Comparison of ENCODE assay signal across 9 cellular contexts in the genomic region with DNA sequence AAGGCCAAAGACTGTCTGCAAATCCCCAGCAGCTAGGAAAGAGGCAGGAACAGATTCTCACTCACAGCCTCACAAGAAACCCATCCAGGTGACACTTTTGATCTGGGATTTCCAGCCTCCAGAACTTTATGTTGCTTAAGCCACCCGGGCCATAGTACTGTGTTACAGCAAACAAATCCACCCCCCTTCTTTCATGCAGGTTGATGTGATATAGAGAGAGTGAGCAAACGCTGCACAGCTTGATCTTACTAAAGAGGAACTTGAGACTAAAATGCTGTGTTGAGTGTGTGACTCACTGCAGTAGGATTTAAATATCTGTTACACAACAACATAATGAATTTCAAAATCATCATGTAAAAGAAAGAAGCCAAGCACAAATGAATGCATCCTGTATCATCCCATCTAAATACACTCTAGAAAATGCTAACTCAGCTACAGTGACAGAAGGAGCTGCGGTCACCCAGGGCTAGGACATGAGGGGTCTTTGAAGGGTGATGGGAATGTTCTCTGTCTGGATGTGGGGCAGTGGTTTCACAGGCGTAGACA. TPM values are rescaled to one million over a fixed set of nuclear protein-coding genes. Genes with fewer than 3 reads are reported as not detected.
DNase-seq lines count a peak whose midpoint lies in the region; ATAC-seq and TF ChIP-seq lines count a peak whose summit lies in the region.
"Had no signal": no experiment of that assay in that cellular context is flagged by ENCODE, and none has a peak within 500 bp of the region (broad histone marks: within the 10 kb centered on the region; RNA-seq: fewer than 3 reads in every experiment).

No MANE protein-coding gene starts in this region.

- no peak overlapping the region for H2BK12ac ChIP-seq in H9 (ENCODE audit: insufficient read length, low read depth, low read length)

- H4K91ac ChIP-seq in H9 (ENCODE audit: insufficient read length, low read depth, low read length) = no peak overlapping the region

- no peak overlapping the region for H3K9ac ChIP-seq in H9 (ENCODE audit: extremely low read depth, insufficient read length, low read length)

- H2AFZ ChIP-seq in H9 (ENCODE audit: low read length) = no peak overlapping the region

- no peaks in the 10 kb centered on the region for H3K79me1 ChIP-seq in H9 (ENCODE audit: insufficient read depth, low read depth, low read length, poor library complexity, severe bottlenecking)

- no peak overlapping the region for H4K5ac ChIP-seq in H9 (ENCODE audit: insufficient read length, low read depth, low read length)

- H3K36me3 Mint-ChIP-seq in activated T-helper 17 cell treated with anti-CD3 and anti-CD28 coated beads, Interleukin-2, amount 50 U/mL, for 72 hours (ENCODE audit: low read depth) = no peaks in the 10 kb centered on the region
- peaks cover 0 to 18% (median 0%) of the 10 kb centered on the region in 3 experiments; a peak in 2 of 7 replicates for H3K36me3 Mint-ChIP-seq in H9 (ENCODE audit: insufficient read depth in 1 of 3, low read depth in 3 of 3)

- peak; percentile 26 for ATAC-seq in HG03442 (IDR thresholded peaks at IDR 0.05; ENCODE audit: unreplicated experiment)
- ATAC-seq in activated T-helper 17 cell treated with anti-CD3 and anti-CD28 coated beads, Interleukin-2, amount 50 U/mL, for 72 hours (replicated peaks) = peak; percentile 70
- peak; percentile 46 for ATAC-seq in left lobe of liver

- H3K79me2 ChIP-seq in H9 (ENCODE audit: insufficient read depth, low read length) = no peaks in the 10 kb centered on the region

- H2BK20ac ChIP-seq in H9 (ENCODE audit: low read depth, low read length, poor library complexity, severe bottlenecking) = no peak overlapping the region

- no peaks in the 10 kb centered on the region for H3K23me2 ChIP-seq in H9 (ENCODE audit: insufficient read length, low read depth, low read length, poor library complexity, severe bottlenecking)

- no peaks in the 10 kb centered on the region for H3K9me3 ChIP-seq in H9 (ENCODE audit: control insufficient read depth, low read depth, low read length)

- H3K4me2 ChIP-seq in H9 (ENCODE audit: insufficient read depth, insufficient read length, low read length) = no peak overlapping the region

- no peak overlapping the region for H2BK15ac ChIP-seq in H9 (ENCODE audit: low read depth, low read length)

- no peak overlapping the region for H3K14ac ChIP-seq in H9 (ENCODE audit: insufficient read depth, low read length)

- H3K27ac Mint-ChIP-seq in activated T-helper 17 cell treated with anti-CD3 and anti-CD28 coated beads, Interleukin-2, amount 50 U/mL, for 72 hours = peak overlapping the region; percentile 11
- no peak overlapping the region for H3K27ac Mint-ChIP-seq in H9

- H3K23ac ChIP-seq in H9 (ENCODE audit: insufficient read length, low read depth, low read length) = no peak overlapping the region

- no peak overlapping the region for H3T11ph ChIP-seq in H9 (ENCODE audit: low read length)

- TF ChIP-seq CTCF in H9 (conservative IDR thresholded peaks at IDR 0.05) = no peak

- H4K8ac ChIP-seq in H9 (replicated peaks; ENCODE audit: insufficient read length, low read depth, low read length) = no peak overlapping the region

- H3K56ac ChIP-seq in H9 (ENCODE audit: insufficient read length, low read depth, low read length) = no peak overlapping the region

- no peak overlapping the region for H2AK5ac ChIP-seq in H9 (ENCODE audit: insufficient read length, low read length)

- no peaks in the 10 kb centered on the region for H3K27me3 Mint-ChIP-seq in activated T-helper 17 cell treated with anti-CD3 and anti-CD28 coated beads, Interleukin-2, amount 50 U/mL, for 72 hours
- H3K27me3 Mint-ChIP-seq in H9 (ENCODE audit: low read depth) = no peaks in the 10 kb centered on the region

- DNase-seq in NCI-H146 (lab: John Stamatoyannopoulos, UW) (peak; percentile 4), NCI-H146 treated with DMSO at 0.1 percent for 48 hours (lab: John Stamatoyannopoulos, UW; ENCODE audit: unreplicated experiment) (no peak), left lobe of liver (ENCODE audit: low spot score) (no peak), NCI-H2029 treated with DMSO at 0.1 percent for 48 hours (lab: John Stamatoyannopoulos, UW) (no peak), H9 (no peak)
- no peak for DNase-seq in activated CD4-positive, alpha-beta T cell treated with anti-CD3 and anti-CD28 coated beads for 48 hours

- no peaks in the 10 kb centered on the region for H4K20me1 ChIP-seq in H9 (ENCODE audit: control insufficient read depth, insufficient read depth, insufficient read length)

- no peak overlapping the region for H3K18ac ChIP-seq in H9 (ENCODE audit: insufficient read length, low read depth, low read length)

- H3K27ac ChIP-seq in H9 (ENCODE audit: insufficient read length, low read depth, low read length) = no peak overlapping the region
- H3K27ac ChIP-seq: VCaP had no signal

- WGBS in H9 (ENCODE audit: extremely low coverage, insufficient read length, low lambda C conversion rate) = no CpG with 5 or more reads among the region's 4 CpGs

- no peak overlapping the region for H2BK120ac ChIP-seq in H9 (ENCODE audit: low read depth, low read length, poor library complexity, severe bottlenecking)

- peak overlapping the region; percentile 9 for H3K4me3 Mint-ChIP-seq in activated T-helper 17 cell treated with anti-CD3 and anti-CD28 coated beads, Interleukin-2, amount 50 U/mL, for 72 hours
- no peak overlapping the region for H3K4me3 Mint-ChIP-seq in H9

- no peaks in the 10 kb centered on the region for H3K9me3 Mint-ChIP-seq in activated T-helper 17 cell treated with anti-CD3 and anti-CD28 coated beads, Interleukin-2, amount 50 U/mL, for 72 hours
- no peaks in the 10 kb centered on the region for H3K9me3 Mint-ChIP-seq in H9

- H3K4ac ChIP-seq in H9 (ENCODE audit: low read depth, low read length) = no peak overlapping the region

- H3K4me1 Mint-ChIP-seq in activated T-helper 17 cell treated with anti-CD3 and anti-CD28 coated beads, Interleukin-2, amount 50 U/mL, for 72 hours = peaks cover 41% of the 10 kb centered on the region
- peaks cover 21 to 26% of the 10 kb centered on the region in 2 experiments for H3K4me1 Mint-ChIP-seq in H9

- H2BK5ac ChIP-seq in H9 (ENCODE audit: insufficient read length, low read length) = no peak overlapping the region

- H3K27me3 ChIP-seq in H9 (ENCODE audit: insufficient read depth, low read length) = no peaks in the 10 kb centered on the region

- peaks cover 5% of the 10 kb centered on the region for H3K4me1 ChIP-seq in H9 (ENCODE audit: insufficient read depth, low read length)

RNA-seq across cellular contexts. Expression of a gene that starts 32.2 kb away (rescaled TPM):
- 1 to 10 TPM; 6.1 to 7.7 TPM for total RNA-seq in activated T-helper 17 cell treated with anti-CD3 and anti-CD28 coated beads, Interleukin-2, amount 50 U/mL, for 72 hours
- total RNA-seq in left lobe of liver = 3.5 TPM
- total RNA-seq in H9 (2021) = 11.5 and 11.7 TPM in 2 replicates
